Comparison of ENCODE assay signal across 23 cellular contexts in genomic region chr16:81678326-81679095, GRCh38.
A peak's percentile ranks its signal among the peaks of the same experiment; 100 is the strongest.
DNase-seq lines count a peak whose midpoint lies in the region; ATAC-seq and TF ChIP-seq lines count a peak whose summit lies in the region.
"Had no signal": no experiment of that assay in that cellular context is flagged by ENCODE, and none has a peak within 500 bp of the region (broad histone marks: within the 10 kb centered on the region; RNA-seq: fewer than 3 reads in every experiment).

No MANE protein-coding gene starts in this region.

- H3K36me3 Mint-ChIP-seq in CD8-positive, alpha-beta T cell = peaks cover 63% of the 10 kb centered on the region
- peaks cover 30% of the 10 kb centered on the region for H3K36me3 Mint-ChIP-seq in effector memory CD8-positive, alpha-beta T cell (ENCODE audit: insufficient read depth)
- peaks cover 10% of the 10 kb centered on the region for H3K36me3 Mint-ChIP-seq in neural crest cell (ENCODE audit: low read depth)
- H3K36me3 Mint-ChIP-seq in activated T-cell treated with anti-CD3 and anti-CD28 coated beads, Interleukin-2, amount 50 U/mL, for 72 hours (ENCODE audit: insufficient read depth in 2 of 2) = peaks cover 0 to 2% of the 10 kb centered on the region in 2 donors

- no peaks in the 10 kb centered on the region for H3K9me3 Mint-ChIP-seq in CD8-positive, alpha-beta T cell
- no peaks in the 10 kb centered on the region for H3K9me3 Mint-ChIP-seq in effector memory CD8-positive, alpha-beta T cell
- no peaks in the 10 kb centered on the region for H3K9me3 Mint-ChIP-seq in neural crest cell
- H3K9me3 Mint-ChIP-seq in activated T-cell treated with anti-CD3 and anti-CD28 coated beads, Interleukin-2, amount 50 U/mL, for 72 hours = no peaks in the 10 kb centered on the region
- H3K9me3 Mint-ChIP-seq: CD8-positive, alpha-beta memory T cell; HFFc6; nephron had no signal

- no peak overlapping the region for H3K27ac ChIP-seq in CD8-positive, alpha-beta T cell (ENCODE audit: low read depth, low read length)
- H3K27ac ChIP-seq in HEK293 (ENCODE audit: extremely low read depth, low read depth, low read length) = no peak overlapping the region
- H3K27ac ChIP-seq: body of pancreas, coronary artery, thoracic aorta had no signal

- no peak for TF ChIP-seq POLR2A in lower leg skin (IDR thresholded peaks at IDR 0.05)

- DNase-seq in CD8-positive, alpha-beta T cell = no peak
- DNase-seq in effector memory CD8-positive, alpha-beta T cell = no peak
- DNase-seq in neural crest cell (ENCODE audit: low read depth, low spot score) = no peak
- DNase-seq in lower leg skin (ENCODE audit: low spot score in 2 of 2) = no peak
- no peak for DNase-seq in activated T-cell treated with anti-CD3 and anti-CD28 coated beads, Interleukin-2, amount 50 U/mL, for 72 hours
- DNase-seq in activated CD4-positive, CD25-positive, alpha-beta regulatory T cell (lab: John Stamatoyannopoulos, UW) = no peak
- DNase-seq in SK-N-DZ (ENCODE audit: low spot score) = no peak
- DNase-seq: activated CD4-positive, alpha-beta T cell treated with anti-CD3 and anti-CD28 coated beads for 48 hours; body of pancreas; CD8-positive, alpha-beta memory T cell; HFFc6; NCI-H1092 treated with DMSO at 0.1 percent for 48 hours; NCI-H2081 treated with DMSO at 0.1 percent for 48 hours; NCI-H446; PC-3; SIG-M5; stimulated activated CD4-positive, alpha-beta T cell treated with anti-CD3 and anti-CD28 coated beads, Interleukin-1b, Interleukin-23, amount 100 ng/mL, for 48 hours; T-helper 1 cell had no signal

- peak overlapping the region; percentile 33 for H3K27ac Mint-ChIP-seq in CD8-positive, alpha-beta T cell
- H3K27ac Mint-ChIP-seq in effector memory CD8-positive, alpha-beta T cell = peak overlapping the region; percentile 27 to 80
- H3K27ac Mint-ChIP-seq in neural crest cell (ENCODE audit: unreplicated experiment) = peak overlapping the region; percentile 74
- H3K27ac Mint-ChIP-seq in activated T-cell treated with anti-CD3 and anti-CD28 coated beads, Interleukin-2, amount 50 U/mL, for 72 hours = no peak overlapping the region
- H3K27ac Mint-ChIP-seq: HFFc6 had no signal

- POLR2A ChIA-PET in CD8-positive, alpha-beta T cell (lab: Charles Lee) = no interaction called here
- POLR2A ChIA-PET in HEK293 (lab: Yijun Ruan, JAX) = interaction anchor here (0.5 kb wide), 1 partner anchor 39 kb away, joined by 4 read pairs; no protein-coding TSS in a partner anchor

- no peaks in the 10 kb centered on the region for H3K27me3 ChIP-seq in CD8-positive, alpha-beta T cell (ENCODE audit: insufficient read depth, low read length)
- H3K27me3 ChIP-seq: body of pancreas had no signal

- H3K4me1 Mint-ChIP-seq in CD8-positive, alpha-beta T cell (ENCODE audit: low read depth) = peaks cover 9% of the 10 kb centered on the region
- peaks cover 18 to 26% of the 10 kb centered on the region in 2 donors for H3K4me1 Mint-ChIP-seq in effector memory CD8-positive, alpha-beta T cell (ENCODE audit: low read depth in 2 of 2)
- H3K4me1 Mint-ChIP-seq in neural crest cell = no peaks in the 10 kb centered on the region
- no peaks in the 10 kb centered on the region for H3K4me1 Mint-ChIP-seq in activated T-cell treated with anti-CD3 and anti-CD28 coated beads, Interleukin-2, amount 50 U/mL, for 72 hours (ENCODE audit: low read depth)

- no peaks in the 10 kb centered on the region for H3K27me3 Mint-ChIP-seq in CD8-positive, alpha-beta T cell (ENCODE audit: low read depth)
- no peaks in the 10 kb centered on the region for H3K27me3 Mint-ChIP-seq in effector memory CD8-positive, alpha-beta T cell
- H3K27me3 Mint-ChIP-seq in neural crest cell (ENCODE audit: low read depth) = no peaks in the 10 kb centered on the region
- no peaks in the 10 kb centered on the region for H3K27me3 Mint-ChIP-seq in activated T-cell treated with anti-CD3 and anti-CD28 coated beads, Interleukin-2, amount 50 U/mL, for 72 hours (ENCODE audit: low read depth)
- H3K27me3 Mint-ChIP-seq: CD8-positive, alpha-beta memory T cell; progenitor cell of endocrine pancreas had no signal

- H3K36me3 ChIP-seq in CD8-positive, alpha-beta T cell (ENCODE audit: insufficient read depth, low read length) = peaks cover 17% of the 10 kb centered on the region
- H3K36me3 ChIP-seq in HEK293 (ENCODE audit: control insufficient read depth in 2 of 2, insufficient read depth in 1 of 2, low read length in 2 of 2) = peaks cover 0 to 41% of the 10 kb centered on the region in 2 experiments; a peak in 2 of 3 replicates

- no peaks in the 10 kb centered on the region for H3K4me1 ChIP-seq in CD8-positive, alpha-beta T cell (ENCODE audit: insufficient read depth, low read length)
- H3K4me1 ChIP-seq in HEK293 (ENCODE audit: control insufficient read depth, insufficient read depth, low read length) = no peaks in the 10 kb centered on the region
- H3K4me1 ChIP-seq: body of pancreas had no signal

- H3K9me3 ChIP-seq in CD8-positive, alpha-beta T cell (ENCODE audit: low read length) = no peaks in the 10 kb centered on the region
- no peaks in the 10 kb centered on the region for H3K9me3 ChIP-seq in HEK293 (ENCODE audit: control insufficient read depth, insufficient read depth, low read depth, low read length)
- H3K9me3 ChIP-seq: body of pancreas, thoracic aorta had no signal

- 56 to 73% methylated on average over 29 to 35 of the region's 35 CpGs for WGBS in lower leg skin, 2 donors

- CTCF ChIA-PET in CD8-positive, alpha-beta T cell (lab: Charles Lee) = interaction anchor here (1.4 kb wide), 1 partner anchor 59 kb away, joined by 3 read pairs; no protein-coding TSS in a partner anchor
- CTCF ChIA-PET in HEK293 (lab: Yijun Ruan, JAX) = no interaction called here

- no peak overlapping the region for H3K4me3 Mint-ChIP-seq in CD8-positive, alpha-beta T cell
- no peak overlapping the region for H3K4me3 Mint-ChIP-seq in effector memory CD8-positive, alpha-beta T cell
- no peak overlapping the region for H3K4me3 Mint-ChIP-seq in neural crest cell
- H3K4me3 Mint-ChIP-seq in activated T-cell treated with anti-CD3 and anti-CD28 coated beads, Interleukin-2, amount 50 U/mL, for 72 hours = no peak overlapping the region
- H3K4me3 Mint-ChIP-seq: HFFc6, nephron had no signal

- TF ChIP-seq CTCF in CD8-positive, alpha-beta T cell (IDR thresholded peaks at IDR 0.05) = no peak
- TF ChIP-seq CTCF in HEK293 (tag by site-specific recombination; IDR thresholded peaks at IDR 0.05) = no peak
- no peak for TF ChIP-seq CTCF in neural crest cell (conservative IDR thresholded peaks at IDR 0.05)
- TF ChIP-seq CTCF in lower leg skin (IDR thresholded peaks at IDR 0.05) = no peak

- ATAC-seq in CD8-positive, alpha-beta T cell = no peak
- ATAC-seq in effector memory CD8-positive, alpha-beta T cell (replicated peaks) = no peak
- ATAC-seq in activated T-cell treated with anti-CD3 and anti-CD28 coated beads, Interleukin-2, amount 50 U/mL, for 72 hours (replicated peaks in 1 of 2) = no peak
- ATAC-seq: body of pancreas, PC-3 had no signal

- intact Hi-C loops in CD8-positive, alpha-beta T cell (cut with DNase I, micrococcal nuclease) = no loop called here
- intact Hi-C loops in lower leg skin (cut with DNase I; ENCODE audit: low total_unique reads) = no loop called here

- H3K4me3 ChIP-seq in CD8-positive, alpha-beta T cell (ENCODE audit: low read depth, low read length) = no peak overlapping the region
- no peak overlapping the region for H3K4me3 ChIP-seq in HEK293 (ENCODE audit: low read depth, low read length)
- no peak overlapping the region for H3K4me3 ChIP-seq in lower leg skin (ENCODE audit: low read depth, poor library complexity, severe bottlenecking)
- H3K4me3 ChIP-seq: body of pancreas, coronary artery, thoracic aorta had no signal

TF ChIP-seq in HEK293, 187 proteins besides CTCF, POLR2A, EP300 and RAD21:
- no peak for TF ChIP-seq ZNF133 (tag by site-specific recombination; IDR thresholded peaks at IDR 0.05)
- 0 out of 2 replicates have a peak, but pooled peaks have one; percentile 37 for TF ChIP-seq ZNF449 (tag by site-specific recombination; IDR thresholded peaks at IDR 0.05)
- no peak for TF ChIP-seq ZNF18 (tag by site-specific recombination; IDR thresholded peaks at IDR 0.05)
- no peak for TF ChIP-seq GLIS2 (tag by site-specific recombination; IDR thresholded peaks at IDR 0.05)
